ENCODE assay signal across 22 cellular contexts in genomic region chr14:33611405-33612183, GRCh38.
DNase-seq lines count a peak whose midpoint lies in the region; ATAC-seq and TF ChIP-seq lines count a peak whose summit lies in the region.
"Had no signal": no experiment of that assay in that cellular context is flagged by ENCODE, and none has a peak within 500 bp of the region (broad histone marks: within the 10 kb centered on the region; RNA-seq: fewer than 3 reads in every experiment).

No MANE protein-coding gene starts in this region.

- H3K27me3 ChIP-seq in SK-N-SH (ENCODE audit: insufficient read depth) (no peaks in the 10 kb centered on the region), ectodermal cell (ENCODE audit: control insufficient read depth, insufficient read depth, low read length, poor library complexity, severe bottlenecking) (no peaks in the 10 kb centered on the region), neural progenitor cell (no peaks in the 10 kb centered on the region)
- H3K27me3 ChIP-seq: neutrophil had no signal

- H3K27me3 Mint-ChIP-seq in neural progenitor cell (ENCODE audit: insufficient read depth, low read depth): peaks cover 3% of the 10 kb centered on the region
- peaks cover 60% of the 10 kb centered on the region for H3K27me3 Mint-ChIP-seq in type B pancreatic cell
- H3K27me3 Mint-ChIP-seq: CD4-positive, alpha-beta memory T cell; stimulated activated memory B cell treated with anti-CD40 and anti-IgM and Interleukin-4, amounts not matched to agents 10 μg/mL and 1 μg/mL and 100 μg/mL, for 72 hours had no signal

- H3K4me3 ChIP-seq in SK-N-SH (ENCODE audit: low read depth in 2 of 2, low read length in 1 of 2) (no peak overlapping the region), ectodermal cell (ENCODE audit: insufficient read depth, low read depth, low read length) (no peak overlapping the region), neural progenitor cell (no peak overlapping the region)
- H3K4me3 ChIP-seq: lower lobe of right lung had no signal

- WGBS in SK-N-SH (ENCODE audit: low lambda C conversion rate): 27% methylated on average over 5 of the region's 5 CpGs
- 66 to 75% methylated on average over 4 to 5 of the region's 5 CpGs for WGBS in ectodermal cell, 2 experiments

- H3K4me3 Mint-ChIP-seq in neural progenitor cell: no peak overlapping the region
- no peak overlapping the region for H3K4me3 Mint-ChIP-seq in type B pancreatic cell
- H3K4me3 Mint-ChIP-seq: activated naive CD4-positive, alpha-beta T cell treated with anti-CD3 and anti-CD28 coated beads for 36 hours; activated T-cell treated with anti-CD3 and anti-CD28 coated beads, Interleukin-2, amount 50 U/mL, for 4 hours; CD4-positive, alpha-beta memory T cell; endodermal cell; stimulated activated memory B cell treated with anti-CD40 and anti-IgM and Interleukin-4, amounts not matched to agents 10 μg/mL and 1 μg/mL and 100 μg/mL, for 72 hours had no signal

- CTCF ChIA-PET in SK-N-SH (lab: Yijun Ruan, JAX): interaction anchor here (0.6 kb wide), 1 partner anchor 357 kb away, joined by 4 read pairs; no protein-coding TSS in a partner anchor

- DNase-seq in ELR (ENCODE audit: low read depth): peak; percentile 71
- DNase-seq in SK-N-SH: no peak
- DNase-seq in neural progenitor cell (ENCODE audit: low spot score): no peak
- no peak for DNase-seq in type B pancreatic cell (ENCODE audit: extremely low spot score, unreplicated experiment)
- no peak for DNase-seq in COLO829 (ENCODE audit: low spot score)
- no peak for DNase-seq in iPS-NIHi11 (ENCODE audit: low spot score)
- DNase-seq: activated CD4-positive, CD25-positive, alpha-beta regulatory T cell treated with anti-CD3 and anti-CD28 coated beads, Interleukin-2, amount 50 U/mL, for 72 hours; activated naive CD4-positive, alpha-beta T cell treated with anti-CD3 and anti-CD28 coated beads for 36 hours; activated T-cell treated with anti-CD3 and anti-CD28 coated beads, Interleukin-2, amount 50 U/mL, for 4 hours; aorta; CD4-positive, alpha-beta memory T cell; endodermal cell; hypothalamus; kidney; lower lobe of right lung; NCI-H1105 treated with DMSO at 0.1 percent for 48 hours; NCI-H526 treated with DMSO at 0.1 percent for 48 hours; right cardiac atrium had no signal

- H3K27ac Mint-ChIP-seq in neural progenitor cell (peak overlapping the region; percentile 17), type B pancreatic cell (no peak overlapping the region)
- H3K27ac Mint-ChIP-seq: activated naive CD4-positive, alpha-beta T cell treated with anti-CD3 and anti-CD28 coated beads for 36 hours; CD4-positive, alpha-beta memory T cell; endodermal cell; stimulated activated memory B cell treated with anti-CD40 and anti-IgM and Interleukin-4, amounts not matched to agents 10 μg/mL and 1 μg/mL and 100 μg/mL, for 72 hours had no signal

- H3K4me1 ChIP-seq in SK-N-SH (ENCODE audit: control insufficient read depth in 1 of 2, insufficient read depth in 2 of 2, low read depth in 1 of 2, low read length in 1 of 2): peaks cover under 1 to 22% of the 10 kb centered on the region in 2 experiments; a peak in 3 of 4 replicates
- H3K4me1 ChIP-seq in ectodermal cell (ENCODE audit: control insufficient read depth, insufficient read depth, low read length): peaks cover 16% of the 10 kb centered on the region
- H3K4me1 ChIP-seq in neural progenitor cell: peaks cover 43% of the 10 kb centered on the region
- H3K4me1 ChIP-seq: lower lobe of right lung had no signal

- H2AFZ ChIP-seq in SK-N-SH (ENCODE audit: low read depth) (no peak overlapping the region), neural progenitor cell (replicated peaks) (peak overlapping the region; percentile 52)

- H3K36me3 ChIP-seq in SK-N-SH (replicated peaks in 1 of 2; ENCODE audit: control insufficient read depth in 1 of 2, insufficient read depth in 2 of 2, low read length in 1 of 2) (no peaks in the 10 kb centered on the region), ectodermal cell (ENCODE audit: control insufficient read depth, insufficient read depth, low read length) (no peaks in the 10 kb centered on the region), neural progenitor cell (no peaks in the 10 kb centered on the region)
- H3K36me3 ChIP-seq: lower lobe of right lung, neutrophil had no signal

- H3K27ac ChIP-seq in SK-N-SH (ENCODE audit: low read depth in 2 of 2, low read length in 1 of 2) (peak overlapping the region in 1 of 2 experiments; percentile 13; a peak in 1 of 4 replicates), ectodermal cell (ENCODE audit: insufficient read depth, low read depth, low read length, poor library complexity, severe bottlenecking) (peak overlapping the region; percentile 36), neural progenitor cell (peak overlapping the region; percentile 49)
- H3K27ac ChIP-seq: lower lobe of right lung, neutrophil had no signal

- H3K4me1 Mint-ChIP-seq in neural progenitor cell: peaks cover 43% of the 10 kb centered on the region
- H3K4me1 Mint-ChIP-seq in type B pancreatic cell (ENCODE audit: unreplicated experiment): no peaks in the 10 kb centered on the region
- H3K4me1 Mint-ChIP-seq: CD4-positive, alpha-beta memory T cell; stimulated activated memory B cell treated with anti-CD40 and anti-IgM and Interleukin-4, amounts not matched to agents 10 μg/mL and 1 μg/mL and 100 μg/mL, for 72 hours had no signal

- no peak for TF ChIP-seq EP300 in SK-N-SH (IDR thresholded peaks at IDR 0.05; ENCODE audit: borderline replicate concordance in 1 of 2, low read depth in 1 of 2, low read length in 1 of 2)

- POLR2A ChIA-PET in SK-N-SH (lab: Yijun Ruan, JAX): no interaction called here

- H4K20me1 ChIP-seq in SK-N-SH (ENCODE audit: insufficient read depth) (no peaks in the 10 kb centered on the region), neural progenitor cell (ENCODE audit: low read depth) (no peaks in the 10 kb centered on the region)

- H3K9me3 Mint-ChIP-seq in neural progenitor cell (peaks cover 4% of the 10 kb centered on the region), type B pancreatic cell (no peaks in the 10 kb centered on the region)
- H3K9me3 Mint-ChIP-seq: activated T-cell treated with anti-CD3 and anti-CD28 coated beads, Interleukin-2, amount 50 U/mL, for 4 hours; endodermal cell had no signal

- TF ChIP-seq RAD21 in SK-N-SH (IDR thresholded peaks at IDR 0.05; ENCODE audit: low read length): no peak

- H3K9me2 ChIP-seq in SK-N-SH: no peaks in the 10 kb centered on the region

- ATAC-seq in HG02981 (IDR thresholded peaks at IDR 0.05; ENCODE audit: unreplicated experiment): no peak
- ATAC-seq: activated T-cell treated with anti-CD3 and anti-CD28 coated beads, Interleukin-2, amount 50 U/mL, for 4 hours; lower lobe of right lung; right cardiac atrium; stimulated activated memory B cell treated with anti-CD40 and anti-IgM and Interleukin-4, amounts not matched to agents 10 μg/mL and 1 μg/mL and 100 μg/mL, for 72 hours had no signal

- H3K9me3 ChIP-seq in SK-N-SH (no peaks in the 10 kb centered on the region), ectodermal cell (ENCODE audit: control insufficient read depth, low read length) (no peaks in the 10 kb centered on the region), neural progenitor cell (ENCODE audit: low read depth) (no peaks in the 10 kb centered on the region)
- H3K9me3 ChIP-seq: lower lobe of right lung, neutrophil had no signal

- H3K4me2 ChIP-seq in SK-N-SH: no peak overlapping the region
- H3K4me2 ChIP-seq in neural progenitor cell: peak overlapping the region; percentile 53

- H3K79me2 ChIP-seq in SK-N-SH (ENCODE audit: insufficient read depth): no peaks in the 10 kb centered on the region
- no peaks in the 10 kb centered on the region for H3K79me2 ChIP-seq in neural progenitor cell (ENCODE audit: low read depth)

- H3K9ac ChIP-seq in SK-N-SH (no peak overlapping the region), neural progenitor cell (no peak overlapping the region)

- no peaks in the 10 kb centered on the region for H3F3A ChIP-seq in SK-N-SH (replicated peaks; ENCODE audit: insufficient read depth)
- H3F3A ChIP-seq in neural progenitor cell (ENCODE audit: low read depth): peaks cover 21% of the 10 kb centered on the region

- H3K36me3 Mint-ChIP-seq in neural progenitor cell: no peaks in the 10 kb centered on the region
- no peaks in the 10 kb centered on the region for H3K36me3 Mint-ChIP-seq in type B pancreatic cell
- H3K36me3 Mint-ChIP-seq: CD4-positive, alpha-beta memory T cell; stimulated activated memory B cell treated with anti-CD40 and anti-IgM and Interleukin-4, amounts not matched to agents 10 μg/mL and 1 μg/mL and 100 μg/mL, for 72 hours had no signal

- TF ChIP-seq CTCF in SK-N-SH (IDR thresholded peaks at IDR 0.05): no peak
- TF ChIP-seq CTCF in neural progenitor cell (IDR thresholded peaks at IDR 0.05): no peak
- no peak for TF ChIP-seq CTCF in type B pancreatic cell (conservative IDR thresholded peaks at IDR 0.05)

TF ChIP-seq in SK-N-SH, 30 proteins besides CTCF, POLR2A, EP300 and RAD21:
- TF ChIP-seq JUND (IDR thresholded peaks at IDR 0.05) (peak; percentile 53; the same call in 1 of the 2 replicates), FOSL2 (IDR thresholded peaks at IDR 0.05; ENCODE audit: borderline replicate concordance, low read depth) (peak; percentile 72), RFX5 (IDR thresholded peaks at IDR 0.05; ENCODE audit: low read length) (no peak)
- TF ChIP-seq, protein P1, sequence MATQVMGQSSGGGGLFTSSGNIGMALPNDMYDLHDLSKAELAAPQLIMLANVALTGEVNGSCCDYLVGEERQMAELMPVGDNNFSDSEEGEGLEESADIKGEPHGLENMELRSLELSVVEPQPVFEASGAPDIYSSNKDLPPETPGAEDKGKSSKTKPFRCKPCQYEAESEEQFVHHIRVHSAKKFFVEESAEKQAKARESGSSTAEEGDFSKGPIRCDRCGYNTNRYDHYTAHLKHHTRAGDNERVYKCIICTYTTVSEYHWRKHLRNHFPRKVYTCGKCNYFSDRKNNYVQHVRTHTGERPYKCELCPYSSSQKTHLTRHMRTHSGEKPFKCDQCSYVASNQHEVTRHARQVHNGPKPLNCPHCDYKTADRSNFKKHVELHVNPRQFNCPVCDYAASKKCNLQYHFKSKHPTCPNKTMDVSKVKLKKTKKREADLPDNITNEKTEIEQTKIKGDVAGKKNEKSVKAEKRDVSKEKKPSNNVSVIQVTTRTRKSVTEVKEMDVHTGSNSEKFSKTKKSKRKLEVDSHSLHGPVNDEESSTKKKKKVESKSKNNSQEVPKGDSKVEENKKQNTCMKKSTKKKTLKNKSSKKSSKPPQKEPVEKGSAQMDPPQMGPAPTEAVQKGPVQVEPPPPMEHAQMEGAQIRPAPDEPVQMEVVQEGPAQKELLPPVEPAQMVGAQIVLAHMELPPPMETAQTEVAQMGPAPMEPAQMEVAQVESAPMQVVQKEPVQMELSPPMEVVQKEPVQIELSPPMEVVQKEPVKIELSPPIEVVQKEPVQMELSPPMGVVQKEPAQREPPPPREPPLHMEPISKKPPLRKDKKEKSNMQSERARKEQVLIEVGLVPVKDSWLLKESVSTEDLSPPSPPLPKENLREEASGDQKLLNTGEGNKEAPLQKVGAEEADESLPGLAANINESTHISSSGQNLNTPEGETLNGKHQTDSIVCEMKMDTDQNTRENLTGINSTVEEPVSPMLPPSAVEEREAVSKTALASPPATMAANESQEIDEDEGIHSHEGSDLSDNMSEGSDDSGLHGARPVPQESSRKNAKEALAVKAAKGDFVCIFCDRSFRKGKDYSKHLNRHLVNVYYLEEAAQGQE (IDR thresholded peaks at IDR 0.05; ENCODE audit: low read depth, low read length): no peak
